ENCODE assay signal across 30 cellular contexts in the genomic region with DNA sequence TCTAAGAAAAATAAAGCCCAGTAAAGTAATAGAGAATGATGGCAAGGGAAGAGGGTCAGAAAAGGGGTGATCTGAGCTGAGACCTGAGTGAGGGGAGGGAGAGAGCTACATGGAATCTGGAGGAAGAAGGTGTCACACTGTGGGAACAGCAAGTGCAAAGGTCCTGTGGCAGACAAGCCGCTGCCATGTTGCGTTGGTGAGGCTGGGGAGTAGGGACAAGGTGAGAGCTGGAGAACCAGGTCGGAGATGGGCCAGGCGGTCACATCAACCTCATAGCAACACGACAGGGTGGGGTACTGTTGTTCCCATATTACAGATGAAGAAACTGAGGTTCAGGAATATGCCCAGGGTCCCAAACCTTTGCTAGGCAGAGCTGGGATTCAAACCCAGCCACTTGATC. TPM values are rescaled to one million over a fixed set of nuclear protein-coding genes. Genes with fewer than 3 reads are reported as not detected.
A peak's percentile ranks its signal among the peaks of the same experiment; 100 is the strongest.
DNase-seq lines count a peak whose midpoint lies in the region; ATAC-seq, FAIRE-seq and TF ChIP-seq lines count a peak whose summit lies in the region.
"Had no signal": no experiment of that assay in that cellular context is flagged by ENCODE, and none has a peak within 500 bp of the region (broad histone marks: within the 10 kb centered on the region; RNA-seq: fewer than 3 reads in every experiment).

No MANE protein-coding gene starts in this region.

- no peaks in the 10 kb centered on the region for H3K4me1 ChIP-seq in HEK293 (ENCODE audit: control insufficient read depth, insufficient read depth, low read length)
- no peaks in the 10 kb centered on the region for H3K4me1 ChIP-seq in tibial artery
- H3K4me1 ChIP-seq: BE2C, BLaER1 had no signal

- no peak overlapping the region for H3K27ac ChIP-seq in HEK293 (ENCODE audit: extremely low read depth, low read depth, low read length)
- H3K27ac ChIP-seq in tibial artery, result no peak overlapping the region
- H3K27ac ChIP-seq: BLaER1 had no signal

- peaks cover 3% of the 10 kb centered on the region for H3K27me3 ChIP-seq in bronchial epithelial cell (ENCODE audit: control insufficient read depth, insufficient read depth, low read length)
- peaks cover 0 to 20% of the 10 kb centered on the region in 2 donors for H3K27me3 ChIP-seq in tibial artery
- H3K27me3 ChIP-seq: BLaER1 had no signal

- H3K36me3 Mint-ChIP-seq in WTC11, result no peaks in the 10 kb centered on the region
- H3K36me3 Mint-ChIP-seq: CD14-positive monocyte; CD4-positive, alpha-beta memory T cell; CD4-positive, CD25-positive, alpha-beta regulatory T cell; CD8-positive, alpha-beta memory T cell had no signal

- ATAC-seq in WTC11 (no peak), GM21526 (IDR thresholded peaks at IDR 0.05; ENCODE audit: low FRiP score, unreplicated experiment) (no peak)
- ATAC-seq: GM12878 had no signal

- no peak overlapping the region for H3K4me3 ChIP-seq in HEK293 (ENCODE audit: low read depth, low read length)
- H3K4me3 ChIP-seq in bronchial epithelial cell (ENCODE audit: low read depth, low read length), result no peak overlapping the region
- H3K4me3 ChIP-seq in tibial artery, result no peak overlapping the region
- H3K4me3 ChIP-seq: BLaER1, GM12878 had no signal

- H3K36me3 ChIP-seq in HEK293 (ENCODE audit: control insufficient read depth in 2 of 2, insufficient read depth in 1 of 2, low read length in 2 of 2) (no peaks in the 10 kb centered on the region), bronchial epithelial cell (ENCODE audit: control insufficient read depth, insufficient read depth, low read length) (no peaks in the 10 kb centered on the region), tibial artery (no peaks in the 10 kb centered on the region)
- H3K36me3 ChIP-seq: BE2C, BLaER1 had no signal

- POLR2A ChIA-PET in HEK293 (lab: Yijun Ruan, JAX) (no interaction called here), WTC11 (lab: Charles Lee) (interaction anchor here (0.6 kb wide), 1 partner anchor 8 kb away, joined by 3 read pairs; no protein-coding TSS in a partner anchor)

- CTCF ChIA-PET in HEK293 (lab: Yijun Ruan, JAX) (no interaction called here), WTC11 (lab: Charles Lee) (interaction anchor here (0.7 to 3.0 kb wide), 3 partner anchors 26 to 70 kb away, joined by 3 to 11 read pairs (median 4); no protein-coding TSS in a partner anchor)

- peak; percentile 48 for FAIRE-seq in HTR-8/SVneo (lab: Jason Lieb, UNC)
- FAIRE-seq in bronchial epithelial cell (lab: Jason Lieb, UNC), result peak; percentile 80
- FAIRE-seq: A204.1, GM12878, GM12892, GM18507 had no signal

- no peaks in the 10 kb centered on the region for H3K9me3 Mint-ChIP-seq in WTC11
- H3K9me3 Mint-ChIP-seq: CD4-positive, alpha-beta memory T cell; CD4-positive, CD25-positive, alpha-beta regulatory T cell; CD8-positive, alpha-beta memory T cell had no signal

- H3K27ac Mint-ChIP-seq in WTC11, result no peak overlapping the region
- H3K27ac Mint-ChIP-seq: CD14-positive monocyte; CD4-positive, alpha-beta memory T cell; CD4-positive, CD25-positive, alpha-beta regulatory T cell; CD8-positive, alpha-beta memory T cell had no signal

- DNase-seq in HTR-8/SVneo (ENCODE audit: insufficient read length, low spot score) (no peak), WTC11 (ENCODE audit: low spot score) (no peak), bronchial epithelial cell (ENCODE audit: low read depth) (no peak), tibial artery (no peak), NCI-H774 (lab: John Stamatoyannopoulos, UW) (no peak)
- DNase-seq in activated naive CD4-positive, alpha-beta T cell (lab: John Stamatoyannopoulos, UW), result no peak
- DNase-seq: 8988T; ACHN; BE2C; C1 segment of cervical spinal cord; CD4-positive, alpha-beta memory T cell; CD4-positive, CD25-positive, alpha-beta regulatory T cell; CD8-positive, alpha-beta memory T cell; COR-L47; DMS 273 treated with DMSO at 0.1 percent for 48 hours; DMS153; DMS53; DMS79; DND-41; EL; GDM1 had no signal

- no peaks in the 10 kb centered on the region; the same call in 1 of the 2 replicates for H3K27me3 Mint-ChIP-seq in WTC11 (ENCODE audit: low read depth)

- no peaks in the 10 kb centered on the region for H3K9me3 ChIP-seq in HEK293 (ENCODE audit: control insufficient read depth, insufficient read depth, low read depth, low read length)
- no peaks in the 10 kb centered on the region for H3K9me3 ChIP-seq in tibial artery
- H3K9me3 ChIP-seq: BE2C, BLaER1 had no signal

- intact Hi-C loops in tibial artery (cut with DNase I; ENCODE audit: low total_unique reads), result no loop called here

- H3K4me1 Mint-ChIP-seq in WTC11, result peaks cover 10% of the 10 kb centered on the region
- H3K4me1 Mint-ChIP-seq: CD14-positive monocyte; CD4-positive, alpha-beta memory T cell; CD8-positive, alpha-beta memory T cell had no signal

- H3K4me3 Mint-ChIP-seq in WTC11, result no peak overlapping the region
- H3K4me3 Mint-ChIP-seq: CD14-positive monocyte; CD4-positive, alpha-beta memory T cell; CD4-positive, CD25-positive, alpha-beta regulatory T cell; CD8-positive, alpha-beta memory T cell had no signal

- no peak for TF ChIP-seq CTCF in HEK293 (tag by site-specific recombination; IDR thresholded peaks at IDR 0.05)
- no peak for TF ChIP-seq CTCF in WTC11 (IDR thresholded peaks at IDR 0.05)
- TF ChIP-seq CTCF in bronchial epithelial cell (IDR thresholded peaks at IDR 0.05; ENCODE audit: insufficient read depth, low read length, severe bottlenecking), result no peak
- TF ChIP-seq CTCF in tibial artery (IDR thresholded peaks at IDR 0.05), result no peak

TF ChIP-seq in HEK293, 187 proteins besides CTCF, POLR2A, EP300 and RAD21:
- TF ChIP-seq ZNF623 (tag by site-specific recombination; IDR thresholded peaks at IDR 0.05) (peak; percentile 82), ZNF791 (tag by site-specific recombination; IDR thresholded peaks at IDR 0.05) (no peak)

TF ChIP-seq in WTC11, 78 proteins besides CTCF, POLR2A, EP300 and RAD21:
- no peak for TF ChIP-seq NFATC4 (CRISPR knock-in tag; IDR thresholded peaks at IDR 0.05)
- 0 out of 2 replicates have a peak, but pooled peaks have one; percentile 60 for TF ChIP-seq GTF2I (CRISPR knock-in tag; conservative IDR thresholded peaks at IDR 0.05)

RNA-seq across cellular contexts. Expression of gene CALB2, which starts 16.6 kb away (rescaled TPM):
- 1.6 to 2.6 TPM (median 2.5 TPM) in 3 replicates for total RNA-seq in WTC11 (2021)
- 0.26 and 2.2 TPM in 2 replicates for total RNA-seq in bronchial epithelial cell
- total RNA-seq: A673; CD4-positive, alpha-beta memory T cell; CD4-positive, CD25-positive, alpha-beta regulatory T cell; CD8-positive, alpha-beta memory T cell; GM12878 had no signal

RNA-seq across cellular contexts. Expression of gene CMTR2, which starts 52.7 kb away (rescaled TPM):
- total RNA-seq in WTC11 (2021), result 8.7 to 13.4 TPM (median 10.9 TPM) in 3 replicates
- 37.4 and 42.9 TPM in 2 replicates for total RNA-seq in bronchial epithelial cell
